In the genomic region with DNA sequence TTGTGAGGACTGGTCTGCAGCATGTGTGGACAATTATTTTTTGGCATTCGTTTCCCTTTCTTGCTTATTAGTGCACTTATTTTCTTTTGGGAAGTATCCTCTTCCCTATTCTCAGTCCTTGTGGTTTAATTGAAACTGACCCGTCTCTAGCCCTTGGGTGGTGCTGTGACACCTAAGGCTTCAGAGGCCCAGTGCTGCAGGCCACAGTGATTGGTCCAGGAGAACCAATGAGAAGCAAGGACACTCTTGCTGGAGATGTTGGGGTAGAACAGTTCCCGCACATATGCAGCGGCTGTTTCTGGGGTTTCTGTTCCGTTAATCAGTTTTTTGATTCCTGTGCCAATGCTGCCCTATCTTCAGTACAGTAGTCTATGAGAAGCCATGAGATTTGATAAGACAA, we compare ENCODE assay signal across 8 cellular contexts.
DNase-seq lines count a peak whose midpoint lies in the region; ATAC-seq, FAIRE-seq and TF ChIP-seq lines count a peak whose summit lies in the region.
"Not testable (repeated sequence)": the region's sequence is repeated elsewhere in the genome, so short reads cannot be mapped to it uniquely, and the experiment has no call there.

No MANE protein-coding gene starts in this region.

- peak; percentile 19 to 31; a peak in 2 of 4 replicates for TF ChIP-seq CTCF in GM23338 (conservative IDR thresholded peaks at IDR 0.05; ENCODE audit: low read depth in 2 of 2)
- TF ChIP-seq CTCF in NB4 (IDR thresholded peaks at IDR 0.05; ENCODE audit: low read depth, low read length); astrocyte (IDR thresholded peaks at IDR 0.05; ENCODE audit: insufficient read depth, low read depth, low read length): not testable (repeated sequence)

- in situ Hi-C loops in SK-MEL-5 (cut with HindIII; ENCODE audit: low pct_unique_long_range_greater_than_20kb, low sequenced_read_pairs): not testable (repeated sequence)

- H3K4me1 ChIP-seq in GM23338 (ENCODE audit: insufficient read depth); Karpas-422 (ENCODE audit: low read length); astrocyte (ENCODE audit: insufficient read depth, low read length); mesendoderm (ENCODE audit: control insufficient read depth, low read depth, low read length): not testable (repeated sequence)

- not testable (repeated sequence) for H3K9me3 Mint-ChIP-seq in GM23338; astrocyte (ENCODE audit: unreplicated experiment)

- H3K36me3 Mint-ChIP-seq in GM23338 (ENCODE audit: low read depth); astrocyte (ENCODE audit: low read depth, unreplicated experiment): not testable (repeated sequence)

- H3K27me3 ChIP-seq in GM23338 (ENCODE audit: insufficient read depth); Karpas-422 (ENCODE audit: low read length); astrocyte (ENCODE audit: insufficient read depth, low read length); mesendoderm (ENCODE audit: insufficient read depth, low read length, poor library complexity): not testable (repeated sequence)

- not testable (repeated sequence) for H2BK5ac ChIP-seq in mesendoderm (ENCODE audit: low read length)

- peaks cover 20% of the 10 kb centered on the region for H3K4me1 Mint-ChIP-seq in GM23338
- H3K4me1 Mint-ChIP-seq in astrocyte (ENCODE audit: low read depth, unreplicated experiment): not testable (repeated sequence)

- not testable (repeated sequence) for H3K36me3 ChIP-seq in GM23338 (ENCODE audit: insufficient read depth); Karpas-422 (ENCODE audit: insufficient read depth, low read length); astrocyte (ENCODE audit: insufficient read depth, low read length); mesendoderm (ENCODE audit: control insufficient read depth, insufficient read depth, low read length)

- ATAC-seq in GM23338: peak; percentile 71; the same call in 2 of the 3 replicates

- not testable (repeated sequence) for H4K20me1 ChIP-seq in GM23338 (replicated peaks; ENCODE audit: insufficient read depth); Karpas-422 (ENCODE audit: insufficient read depth, low read depth, low read length); astrocyte (ENCODE audit: insufficient read depth, low read length)

- not testable (repeated sequence) for H4K8ac ChIP-seq in mesendoderm (ENCODE audit: low read depth, low read length)

- FAIRE-seq in astrocyte (lab: Jason Lieb, UNC): peak; percentile 73
- peak; percentile 79 for FAIRE-seq in urothelium cell line (lab: Jason Lieb, UNC)

- H3K18ac ChIP-seq in mesendoderm (ENCODE audit: low read length): not testable (repeated sequence)

- H3K9me2 ChIP-seq in GM23338 (ENCODE audit: insufficient read depth); Karpas-422 (replicated peaks; ENCODE audit: insufficient read depth, low read length): not testable (repeated sequence)

- not testable (repeated sequence) for H2BK15ac ChIP-seq in mesendoderm (replicated peaks; ENCODE audit: low read depth)

- not testable (repeated sequence) for H4K5ac ChIP-seq in mesendoderm (ENCODE audit: low read length)

- DNase-seq in COLO668 (lab: John Stamatoyannopoulos, UW; ENCODE audit: unreplicated experiment) (peak; percentile 1), GM23338 (ENCODE audit: low spot score) (peak; percentile 44), Karpas-422 (peak; percentile 58), NB4 (ENCODE audit: low read depth) (peak; percentile 13), SK-MEL-5 (ENCODE audit: low read depth, low spot score) (peak; percentile 57), mesendoderm (peak; percentile 35)
- not testable (repeated sequence) for DNase-seq in astrocyte (ENCODE audit: low read depth); urothelium cell line (ENCODE audit: low spot score)

- H3K27ac ChIP-seq in GM23338 (ENCODE audit: low read depth); Karpas-422 (ENCODE audit: low read length); astrocyte (ENCODE audit: low read depth, low read length); mesendoderm (ENCODE audit: low read depth, low read length): not testable (repeated sequence)

- H2AK5ac ChIP-seq in mesendoderm (ENCODE audit: low read length): not testable (repeated sequence)

- H3K27me3 Mint-ChIP-seq in GM23338 (ENCODE audit: insufficient read depth, low read depth, poor library complexity); astrocyte (ENCODE audit: low read depth, unreplicated experiment): not testable (repeated sequence)

- not testable (repeated sequence) for H3F3A ChIP-seq in GM23338 (replicated peaks; ENCODE audit: low read depth)

- not testable (repeated sequence) for H2AFZ ChIP-seq in GM23338; Karpas-422 (ENCODE audit: low read length); astrocyte (ENCODE audit: low read depth, low read length)

- H3K4me3 Mint-ChIP-seq in GM23338; astrocyte (ENCODE audit: unreplicated experiment): not testable (repeated sequence)

- H3K4me3 ChIP-seq in GM23338; Karpas-422 (ENCODE audit: low read length); NB4 (ENCODE audit: low read depth, low read length); astrocyte (ENCODE audit: insufficient read depth, low read depth, low read length); mesendoderm (ENCODE audit: low read length): not testable (repeated sequence)

- not testable (repeated sequence) for H3K4me2 ChIP-seq in GM23338; Karpas-422 (ENCODE audit: low read depth, low read length, poor library complexity, severe bottlenecking); astrocyte (ENCODE audit: low read length); mesendoderm (ENCODE audit: low read length)

- not testable (repeated sequence) for H3K56ac ChIP-seq in mesendoderm (ENCODE audit: low read length)

- not testable (repeated sequence) for H2BK120ac ChIP-seq in mesendoderm (ENCODE audit: low read depth, low read length)

- not testable (repeated sequence) for H3K79me1 ChIP-seq in mesendoderm (ENCODE audit: low read length)

- not testable (repeated sequence) for H3K9ac ChIP-seq in Karpas-422 (ENCODE audit: low read length); astrocyte (ENCODE audit: low read length); mesendoderm (ENCODE audit: low read length)

- H3K23ac ChIP-seq in mesendoderm (ENCODE audit: low read length): not testable (repeated sequence)

- not testable (repeated sequence) for H3K27ac Mint-ChIP-seq in GM23338; astrocyte (ENCODE audit: unreplicated experiment)

- not testable (repeated sequence) for H3K4ac ChIP-seq in mesendoderm (ENCODE audit: low read depth, low read length)

- WGBS in mesendoderm (ENCODE audit: extremely low coverage, insufficient coverage, low lambda C conversion rate): no CpG with 5 or more reads among the region's 5 CpGs

- TF ChIP-seq POLR2A in NB4 (IDR thresholded peaks at IDR 0.05; ENCODE audit: extremely low read depth, insufficient read length): not testable (repeated sequence)

- H3K9me3 ChIP-seq in Karpas-422 (ENCODE audit: low read length); astrocyte (ENCODE audit: insufficient read depth, low read depth, low read length): not testable (repeated sequence)

- not testable (repeated sequence) for H3K79me2 ChIP-seq in GM23338 (replicated peaks; ENCODE audit: insufficient read depth); Karpas-422 (ENCODE audit: low read length); astrocyte (ENCODE audit: insufficient read depth, low read length); mesendoderm (ENCODE audit: control insufficient read depth, insufficient read depth, low read length)
